In the genomic region with DNA sequence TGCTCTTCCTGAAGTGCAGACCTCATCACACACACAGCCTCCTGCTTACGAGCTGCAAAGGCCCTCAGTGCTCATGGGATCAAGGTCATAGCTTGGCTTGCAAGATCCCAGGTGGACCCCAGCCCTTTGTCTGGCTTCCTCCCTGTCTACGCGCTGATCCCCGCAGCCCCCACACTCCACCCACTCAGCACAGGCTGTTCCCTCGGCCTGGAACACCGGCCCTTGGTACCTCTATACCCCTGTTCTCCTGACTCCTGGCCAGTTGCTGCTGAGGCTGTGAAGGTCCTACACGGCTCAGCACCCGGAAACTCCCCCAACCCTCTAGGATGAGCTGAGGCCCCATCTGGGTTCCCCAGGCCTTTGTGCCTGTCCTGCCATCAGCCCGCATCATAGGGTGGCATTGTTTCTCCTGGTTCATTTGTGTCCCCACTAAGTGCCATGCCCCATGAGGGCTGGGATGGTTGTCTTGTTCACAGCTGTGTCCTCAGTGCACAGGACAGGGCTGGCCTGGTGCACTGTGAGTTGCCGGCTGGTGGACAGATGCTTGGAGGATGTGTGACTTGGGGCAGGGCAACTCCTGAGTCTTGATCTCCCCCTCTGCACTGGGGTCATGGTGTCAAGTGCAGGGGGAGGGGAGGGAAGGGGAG, we compare ENCODE assay signal across 13 cellular contexts. TPM values are rescaled to one million over a fixed set of nuclear protein-coding genes. Genes with fewer than 3 reads are reported as not detected.
DNase-seq lines count a peak whose midpoint lies in the region; ATAC-seq and TF ChIP-seq lines count a peak whose summit lies in the region.
"Had no signal": no experiment of that assay in that cellular context is flagged by ENCODE, and none has a peak within 500 bp of the region (broad histone marks: within the 10 kb centered on the region; RNA-seq: fewer than 3 reads in every experiment).

No MANE protein-coding gene starts in this region.

- DNase-seq in H9 (no peak), chondrocyte (ENCODE audit: low spot score) (peak; percentile 69), neural crest cell (ENCODE audit: low read depth, low spot score) (no peak), upper lobe of right lung (peak; percentile 52), NCI-H1417 treated with DMSO at 0.1 percent for 48 hours (lab: John Stamatoyannopoulos, UW) (no peak), mucosa of gallbladder (ENCODE audit: low spot score) (no peak), Right ventricle myocardium inferior (ENCODE audit: missing footprints) (no peak)
- DNase-seq: DMS53; NCI-H1436 treated with DMSO at 0.1 percent for 48 hours; NCI-H2081; NCI-H526; NK-92 treated with Interleukin-12 subunit alpha and Interleukin-12 subunit beta, amount 100 ng/mL, for 24 hours had no signal

- H3K18ac ChIP-seq in H9 (ENCODE audit: insufficient read length, low read depth, low read length) = no peak overlapping the region

- H2BK20ac ChIP-seq in H9 (ENCODE audit: low read depth, low read length, poor library complexity, severe bottlenecking) = no peak overlapping the region

- H4K20me1 ChIP-seq in H9 (ENCODE audit: control insufficient read depth, insufficient read depth, insufficient read length) = no peaks in the 10 kb centered on the region

- H2AK5ac ChIP-seq in H9 (ENCODE audit: insufficient read length, low read length) = no peak overlapping the region

- no peak overlapping the region for H2BK12ac ChIP-seq in H9 (ENCODE audit: insufficient read length, low read depth, low read length)

- no peak overlapping the region for H3T11ph ChIP-seq in H9 (ENCODE audit: low read length)

- H3K23ac ChIP-seq in H9 (ENCODE audit: insufficient read length, low read depth, low read length) = no peak overlapping the region

- ATAC-seq in upper lobe of right lung (peak; percentile 12), Right ventricle myocardium inferior (no peak)

- TF ChIP-seq CTCF in H9 (conservative IDR thresholded peaks at IDR 0.05) (no peak), chondrocyte (IDR thresholded peaks at IDR 0.05) (no peak), neural crest cell (conservative IDR thresholded peaks at IDR 0.05) (no peak), upper lobe of right lung (IDR thresholded peaks at IDR 0.05) (no peak)

- H3K4me1 Mint-ChIP-seq in H9 = peaks cover 44 to 52% of the 10 kb centered on the region in 2 experiments
- peaks cover 19% of the 10 kb centered on the region for H3K4me1 Mint-ChIP-seq in chondrocyte (ENCODE audit: low read depth)
- peaks cover 43% of the 10 kb centered on the region for H3K4me1 Mint-ChIP-seq in neural crest cell

- no peak overlapping the region for H3K56ac ChIP-seq in H9 (ENCODE audit: insufficient read length, low read depth, low read length)

- H3K4me3 Mint-ChIP-seq in H9 = no peak overlapping the region; a peak in 1 of 5 replicates
- no peak overlapping the region for H3K4me3 Mint-ChIP-seq in chondrocyte (ENCODE audit: unreplicated experiment)
- peak overlapping the region; percentile 76 for H3K4me3 Mint-ChIP-seq in neural crest cell

- H3K4ac ChIP-seq in H9 (ENCODE audit: low read depth, low read length) = no peak overlapping the region

- H2BK120ac ChIP-seq in H9 (ENCODE audit: low read depth, low read length, poor library complexity, severe bottlenecking) = no peak overlapping the region

- H3K9me3 Mint-ChIP-seq in H9 (no peaks in the 10 kb centered on the region; a peak in 1 of 5 replicates), chondrocyte (ENCODE audit: low read depth) (no peaks in the 10 kb centered on the region), neural crest cell (no peaks in the 10 kb centered on the region)

- H3K9me3 ChIP-seq in H9 (ENCODE audit: control insufficient read depth, low read depth, low read length) (no peaks in the 10 kb centered on the region), upper lobe of right lung (no peaks in the 10 kb centered on the region)

- H4K5ac ChIP-seq in H9 (ENCODE audit: insufficient read length, low read depth, low read length) = no peak overlapping the region

- no peak overlapping the region for H3K9ac ChIP-seq in H9 (ENCODE audit: extremely low read depth, insufficient read length, low read length)

- H3K27me3 Mint-ChIP-seq in H9 (ENCODE audit: low read depth) (no peaks in the 10 kb centered on the region; the same call in 1 of the 2 replicates), chondrocyte (ENCODE audit: low read depth) (no peaks in the 10 kb centered on the region), neural crest cell (ENCODE audit: low read depth) (peaks cover 3% of the 10 kb centered on the region)

- H3K4me2 ChIP-seq in H9 (ENCODE audit: insufficient read depth, insufficient read length, low read length) = no peak overlapping the region

- H4K91ac ChIP-seq in H9 (ENCODE audit: insufficient read length, low read depth, low read length) = no peak overlapping the region

- peaks cover 2% of the 10 kb centered on the region; the same call in 1 of the 2 replicates for H3K4me1 ChIP-seq in H9 (ENCODE audit: insufficient read depth, low read length)
- no peaks in the 10 kb centered on the region for H3K4me1 ChIP-seq in upper lobe of right lung

- H2AFZ ChIP-seq in H9 (ENCODE audit: low read length) = no peak overlapping the region

- H3K27me3 ChIP-seq in H9 (ENCODE audit: insufficient read depth, low read length) = no peaks in the 10 kb centered on the region
- H3K27me3 ChIP-seq in upper lobe of right lung = no peaks in the 10 kb centered on the region

- no peak overlapping the region for H2BK15ac ChIP-seq in H9 (ENCODE audit: low read depth, low read length)

- H3K23me2 ChIP-seq in H9 (ENCODE audit: insufficient read length, low read depth, low read length, poor library complexity, severe bottlenecking) = peaks cover 3% of the 10 kb centered on the region

- H4K8ac ChIP-seq in H9 (replicated peaks; ENCODE audit: insufficient read length, low read depth, low read length) = no peak overlapping the region

- H3K79me2 ChIP-seq in H9 (ENCODE audit: insufficient read depth, low read length) = no peaks in the 10 kb centered on the region

- no peak overlapping the region for H3K14ac ChIP-seq in H9 (ENCODE audit: insufficient read depth, low read length)

- peak overlapping the region in 2 of 3 experiments; percentile 55 to 72; a peak in 3 of 7 replicates for H3K27ac Mint-ChIP-seq in H9
- H3K27ac Mint-ChIP-seq in chondrocyte (ENCODE audit: unreplicated experiment) = no peak overlapping the region
- peak overlapping the region; percentile 35 for H3K27ac Mint-ChIP-seq in neural crest cell (ENCODE audit: unreplicated experiment)

- no peaks in the 10 kb centered on the region for H3K36me3 ChIP-seq in upper lobe of right lung

- H2BK5ac ChIP-seq in H9 (ENCODE audit: insufficient read length, low read length) = no peak overlapping the region

- H3K79me1 ChIP-seq in H9 (ENCODE audit: insufficient read depth, low read depth, low read length, poor library complexity, severe bottlenecking) = no peaks in the 10 kb centered on the region

- intact Hi-C loops in upper lobe of right lung (cut with DNase I) (no loop called here), Right ventricle myocardium inferior (cut with DNase I) (no loop called here)

- no CpG with 5 or more reads among the region's 10 CpGs for WGBS in H9 (ENCODE audit: extremely low coverage, insufficient read length, low lambda C conversion rate)

- H3K4me3 ChIP-seq in upper lobe of right lung = no peak overlapping the region
- H3K4me3 ChIP-seq: SK-N-MC had no signal

- H3K27ac ChIP-seq in H9 (ENCODE audit: insufficient read length, low read depth, low read length) = no peak overlapping the region
- no peak overlapping the region for H3K27ac ChIP-seq in upper lobe of right lung
- H3K27ac ChIP-seq: SK-N-MC had no signal

- H3K36me3 Mint-ChIP-seq in H9 (ENCODE audit: insufficient read depth in 1 of 3, low read depth in 3 of 3) (peaks cover 13 to 35% (median 23%) of the 10 kb centered on the region in 3 experiments), chondrocyte (ENCODE audit: low read depth) (peaks cover 2% of the 10 kb centered on the region), neural crest cell (ENCODE audit: low read depth) (peaks cover 3% of the 10 kb centered on the region)

RNA-seq across cellular contexts. Expression of a gene that starts 57.0 kb away (rescaled TPM):
- total RNA-seq in H9 (2021) (143 and 144 TPM in 2 replicates), chondrocyte (56.8 to 60.2 TPM (median 58.9 TPM) in 3 replicates), neural crest cell (132 and 140 TPM in 2 replicates), upper lobe of right lung (54.1 TPM), mucosa of gallbladder (68.9 TPM), Right ventricle myocardium inferior (30.3 TPM)

Comparison
In these comparisons a context has a peak if more than half of its experiments do, and no peak if none do; other contexts are left out.
1. DNase-seq: peak in chondrocyte (single experiment) and upper lobe of right lung (single experiment); none in H9 (single experiment), neural crest cell (single experiment), NCI-H1417 treated with DMSO at 0.1 percent for 48 hours (single experiment), mucosa of gallbladder (single experiment) and Right ventricle myocardium inferior (single experiment).